Comparison of ENCODE assay signal across 1 cellular context in the genomic region with DNA sequence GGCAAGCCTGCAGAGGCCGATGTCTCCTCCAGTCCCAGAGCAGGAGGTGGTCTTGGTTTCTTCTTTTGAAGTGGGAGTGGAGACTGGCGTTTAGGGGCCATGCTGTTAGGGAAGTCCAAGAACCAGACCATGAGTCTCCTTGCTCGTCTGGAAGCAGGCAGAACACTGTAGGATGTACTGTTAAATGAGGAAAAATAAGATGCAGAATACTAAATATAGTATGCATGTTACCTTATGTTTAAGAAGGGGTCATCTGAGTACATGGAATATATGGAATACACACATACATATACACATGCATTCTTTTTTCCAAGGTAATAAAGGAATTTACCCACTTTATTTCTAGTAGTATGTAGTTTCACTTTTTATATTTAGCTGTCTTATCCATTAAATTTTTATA.
TF ChIP-seq lines count a peak whose summit lies in the region.

A gene with protein sequence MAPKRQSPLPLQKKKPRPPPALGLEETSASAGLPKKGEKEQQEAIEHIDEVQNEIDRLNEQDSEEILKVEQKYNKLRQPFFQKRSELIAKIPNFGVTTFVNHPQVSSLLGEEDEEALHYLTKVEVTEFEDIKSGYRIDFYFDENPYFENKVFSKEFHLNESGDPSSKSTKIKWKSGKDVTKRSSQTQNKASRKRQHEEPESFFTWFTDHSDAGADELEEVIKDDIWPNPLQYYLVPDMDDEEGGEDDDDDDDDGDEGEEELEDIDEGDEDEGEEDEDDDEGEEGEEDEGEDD (minus strand): TSS at position 101 of the 400 bp plus-strand sequence. CDS start 0 bp downstream, at position 101.

TF ChIP-seq in K562, 482 proteins besides CTCF, POLR2A, EP300 and RAD21:
- TF ChIP-seq, protein P1, sequence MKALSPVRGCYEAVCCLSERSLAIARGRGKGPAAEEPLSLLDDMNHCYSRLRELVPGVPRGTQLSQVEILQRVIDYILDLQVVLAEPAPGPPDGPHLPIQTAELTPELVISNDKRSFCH (CRISPR knock-in tag; IDR thresholded peaks at IDR 0.05): no peak
- TF ChIP-seq, protein P1 (tag; IDR thresholded peaks at IDR 0.05): no peak
- no peak for TF ChIP-seq WHSC1 (IDR thresholded peaks at IDR 0.05; ENCODE audit: low read length)
- no peak for TF ChIP-seq RBM14 (IDR thresholded peaks at IDR 0.05; ENCODE audit: borderline replicate concordance, insufficient read depth, low read depth, low read length)
- TF ChIP-seq, protein P2, sequence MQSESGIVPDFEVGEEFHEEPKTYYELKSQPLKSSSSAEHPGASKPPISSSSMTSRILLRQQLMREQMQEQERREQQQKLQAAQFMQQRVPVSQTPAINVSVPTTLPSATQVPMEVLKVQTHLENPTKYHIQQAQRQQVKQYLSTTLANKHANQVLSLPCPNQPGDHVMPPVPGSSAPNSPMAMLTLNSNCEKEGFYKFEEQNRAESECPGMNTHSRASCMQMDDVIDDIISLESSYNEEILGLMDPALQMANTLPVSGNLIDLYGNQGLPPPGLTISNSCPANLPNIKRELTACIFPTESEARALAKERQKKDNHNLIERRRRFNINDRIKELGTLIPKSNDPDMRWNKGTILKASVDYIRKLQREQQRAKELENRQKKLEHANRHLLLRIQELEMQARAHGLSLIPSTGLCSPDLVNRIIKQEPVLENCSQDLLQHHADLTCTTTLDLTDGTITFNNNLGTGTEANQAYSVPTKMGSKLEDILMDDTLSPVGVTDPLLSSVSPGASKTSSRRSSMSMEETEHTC (IDR thresholded peaks at IDR 0.05): no peak
- no peak for TF ChIP-seq MEF2A (IDR thresholded peaks at IDR 0.05; ENCODE audit: control insufficient read depth, low read depth, low read length)
- TF ChIP-seq, protein P3, sequence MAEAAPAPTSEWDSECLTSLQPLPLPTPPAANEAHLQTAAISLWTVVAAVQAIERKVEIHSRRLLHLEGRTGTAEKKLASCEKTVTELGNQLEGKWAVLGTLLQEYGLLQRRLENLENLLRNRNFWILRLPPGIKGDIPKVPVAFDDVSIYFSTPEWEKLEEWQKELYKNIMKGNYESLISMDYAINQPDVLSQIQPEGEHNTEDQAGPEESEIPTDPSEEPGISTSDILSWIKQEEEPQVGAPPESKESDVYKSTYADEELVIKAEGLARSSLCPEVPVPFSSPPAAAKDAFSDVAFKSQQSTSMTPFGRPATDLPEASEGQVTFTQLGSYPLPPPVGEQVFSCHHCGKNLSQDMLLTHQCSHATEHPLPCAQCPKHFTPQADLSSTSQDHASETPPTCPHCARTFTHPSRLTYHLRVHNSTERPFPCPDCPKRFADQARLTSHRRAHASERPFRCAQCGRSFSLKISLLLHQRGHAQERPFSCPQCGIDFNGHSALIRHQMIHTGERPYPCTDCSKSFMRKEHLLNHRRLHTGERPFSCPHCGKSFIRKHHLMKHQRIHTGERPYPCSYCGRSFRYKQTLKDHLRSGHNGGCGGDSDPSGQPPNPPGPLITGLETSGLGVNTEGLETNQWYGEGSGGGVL (CRISPR knock-in tag; IDR thresholded peaks at IDR 0.05): no peak
- TF ChIP-seq NCOA4 (IDR thresholded peaks at IDR 0.05; ENCODE audit: partially characterized antibody): no peak
- TF ChIP-seq, protein P4, sequence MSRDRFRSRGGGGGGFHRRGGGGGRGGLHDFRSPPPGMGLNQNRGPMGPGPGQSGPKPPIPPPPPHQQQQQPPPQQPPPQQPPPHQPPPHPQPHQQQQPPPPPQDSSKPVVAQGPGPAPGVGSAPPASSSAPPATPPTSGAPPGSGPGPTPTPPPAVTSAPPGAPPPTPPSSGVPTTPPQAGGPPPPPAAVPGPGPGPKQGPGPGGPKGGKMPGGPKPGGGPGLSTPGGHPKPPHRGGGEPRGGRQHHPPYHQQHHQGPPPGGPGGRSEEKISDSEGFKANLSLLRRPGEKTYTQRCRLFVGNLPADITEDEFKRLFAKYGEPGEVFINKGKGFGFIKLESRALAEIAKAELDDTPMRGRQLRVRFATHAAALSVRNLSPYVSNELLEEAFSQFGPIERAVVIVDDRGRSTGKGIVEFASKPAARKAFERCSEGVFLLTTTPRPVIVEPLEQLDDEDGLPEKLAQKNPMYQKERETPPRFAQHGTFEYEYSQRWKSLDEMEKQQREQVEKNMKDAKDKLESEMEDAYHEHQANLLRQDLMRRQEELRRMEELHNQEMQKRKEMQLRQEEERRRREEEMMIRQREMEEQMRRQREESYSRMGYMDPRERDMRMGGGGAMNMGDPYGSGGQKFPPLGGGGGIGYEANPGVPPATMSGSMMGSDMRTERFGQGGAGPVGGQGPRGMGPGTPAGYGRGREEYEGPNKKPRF (IDR thresholded peaks at IDR 0.05; ENCODE audit: low read depth, low read length): no peak
- TF ChIP-seq CBX2 (IDR thresholded peaks at IDR 0.05; ENCODE audit: insufficient read depth, low read length, poor library complexity, severe bottlenecking): no peak
- TF ChIP-seq, protein P5, sequence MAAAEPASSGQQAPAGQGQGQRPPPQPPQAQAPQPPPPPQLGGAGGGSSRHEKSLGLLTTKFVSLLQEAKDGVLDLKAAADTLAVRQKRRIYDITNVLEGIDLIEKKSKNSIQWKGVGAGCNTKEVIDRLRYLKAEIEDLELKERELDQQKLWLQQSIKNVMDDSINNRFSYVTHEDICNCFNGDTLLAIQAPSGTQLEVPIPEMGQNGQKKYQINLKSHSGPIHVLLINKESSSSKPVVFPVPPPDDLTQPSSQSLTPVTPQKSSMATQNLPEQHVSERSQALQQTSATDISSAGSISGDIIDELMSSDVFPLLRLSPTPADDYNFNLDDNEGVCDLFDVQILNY (CRISPR knock-in tag; IDR thresholded peaks at IDR 0.05): no peak
- no peak for TF ChIP-seq ZNF57 (CRISPR knock-in tag; IDR thresholded peaks at IDR 0.05)
- TF ChIP-seq, protein P6, sequence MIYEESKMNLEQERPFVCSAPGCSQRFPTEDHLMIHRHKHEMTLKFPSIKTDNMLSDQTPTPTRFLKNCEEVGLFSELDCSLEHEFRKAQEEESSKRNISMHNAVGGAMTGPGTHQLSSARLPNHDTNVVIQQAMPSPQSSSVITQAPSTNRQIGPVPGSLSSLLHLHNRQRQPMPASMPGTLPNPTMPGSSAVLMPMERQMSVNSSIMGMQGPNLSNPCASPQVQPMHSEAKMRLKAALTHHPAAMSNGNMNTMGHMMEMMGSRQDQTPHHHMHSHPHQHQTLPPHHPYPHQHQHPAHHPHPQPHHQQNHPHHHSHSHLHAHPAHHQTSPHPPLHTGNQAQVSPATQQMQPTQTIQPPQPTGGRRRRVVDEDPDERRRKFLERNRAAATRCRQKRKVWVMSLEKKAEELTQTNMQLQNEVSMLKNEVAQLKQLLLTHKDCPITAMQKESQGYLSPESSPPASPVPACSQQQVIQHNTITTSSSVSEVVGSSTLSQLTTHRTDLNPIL (CRISPR knock-in tag; IDR thresholded peaks at IDR 0.05): no peak
- TF ChIP-seq ARID2 (IDR thresholded peaks at IDR 0.05): no peak
- TF ChIP-seq, protein P7, sequence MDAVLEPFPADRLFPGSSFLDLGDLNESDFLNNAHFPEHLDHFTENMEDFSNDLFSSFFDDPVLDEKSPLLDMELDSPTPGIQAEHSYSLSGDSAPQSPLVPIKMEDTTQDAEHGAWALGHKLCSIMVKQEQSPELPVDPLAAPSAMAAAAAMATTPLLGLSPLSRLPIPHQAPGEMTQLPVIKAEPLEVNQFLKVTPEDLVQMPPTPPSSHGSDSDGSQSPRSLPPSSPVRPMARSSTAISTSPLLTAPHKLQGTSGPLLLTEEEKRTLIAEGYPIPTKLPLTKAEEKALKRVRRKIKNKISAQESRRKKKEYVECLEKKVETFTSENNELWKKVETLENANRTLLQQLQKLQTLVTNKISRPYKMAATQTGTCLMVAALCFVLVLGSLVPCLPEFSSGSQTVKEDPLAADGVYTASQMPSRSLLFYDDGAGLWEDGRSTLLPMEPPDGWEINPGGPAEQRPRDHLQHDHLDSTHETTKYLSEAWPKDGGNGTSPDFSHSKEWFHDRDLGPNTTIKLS (IDR thresholded peaks at IDR 0.05; ENCODE audit: borderline replicate concordance, low read depth): no peak
